In genomic region chr21:22892757-22893156, GRCh38 we compare ENCODE assay signal across 20 cellular contexts.
DNase-seq lines count a peak whose midpoint lies in the region; ATAC-seq and TF ChIP-seq lines count a peak whose summit lies in the region.
"Had no signal": no experiment of that assay in that cellular context is flagged by ENCODE, and none has a peak within 500 bp of the region (broad histone marks: within the 10 kb centered on the region; RNA-seq: fewer than 3 reads in every experiment).

No MANE protein-coding gene starts in this region.

- H3K79me2 ChIP-seq in SK-N-SH (ENCODE audit: insufficient read depth) (no peaks in the 10 kb centered on the region), PC-9 (ENCODE audit: low read depth) (no peaks in the 10 kb centered on the region)

- no peaks in the 10 kb centered on the region for H3K4me1 Mint-ChIP-seq in activated CD4-positive, alpha-beta T cell treated with anti-CD3 and anti-CD28 coated beads for 36 hours
- H3K4me1 Mint-ChIP-seq: B cell had no signal

- no peak for ATAC-seq in SK-N-SH treated with all-trans-retinoic acid at 6 μM for 48 hours
- no peak for ATAC-seq in HG03469 (IDR thresholded peaks at IDR 0.05; ENCODE audit: unreplicated experiment)
- no peak for ATAC-seq in activated CD4-positive, alpha-beta T cell treated with anti-CD3 and anti-CD28 coated beads for 36 hours
- ATAC-seq: A549; CD8-positive, alpha-beta T cell; GM12878 had no signal

- CTCF ChIA-PET in SK-N-SH (lab: Yijun Ruan, JAX) (no interaction called here), PC-9 (lab: Charles Lee) (no interaction called here)
- CTCF ChIA-PET in activated CD4-positive, alpha-beta T cell treated with anti-CD3 and anti-CD28 coated beads for 36 hours (lab: Charles Lee), result no interaction called here

- TF ChIP-seq CTCF in SK-N-SH (IDR thresholded peaks at IDR 0.05), result no peak
- TF ChIP-seq CTCF in PC-9 (conservative IDR thresholded peaks at IDR 0.05), result no peak

- H3K27ac ChIP-seq in SK-N-SH (ENCODE audit: low read depth in 2 of 2, low read length in 1 of 2) (no peak overlapping the region), PC-9 (peak overlapping the region; percentile 59)
- H3K27ac ChIP-seq: 22Rv1, A549, C4-2B had no signal

- H3K9me3 Mint-ChIP-seq in activated CD4-positive, alpha-beta T cell treated with anti-CD3 and anti-CD28 coated beads for 36 hours (ENCODE audit: low read depth), result peaks cover 2% of the 10 kb centered on the region
- H3K9me3 Mint-ChIP-seq: CD8-positive, alpha-beta T cell had no signal

- H3F3A ChIP-seq in SK-N-SH (replicated peaks; ENCODE audit: insufficient read depth), result no peaks in the 10 kb centered on the region
- H3F3A ChIP-seq in PC-9 (ENCODE audit: insufficient read depth, low read depth), result no peaks in the 10 kb centered on the region

- TF ChIP-seq EP300 in SK-N-SH (IDR thresholded peaks at IDR 0.05; ENCODE audit: borderline replicate concordance in 1 of 2, low read depth in 1 of 2, low read length in 1 of 2), result no peak

- no peaks in the 10 kb centered on the region for H3K9me2 ChIP-seq in SK-N-SH
- no peaks in the 10 kb centered on the region for H3K9me2 ChIP-seq in PC-9 (ENCODE audit: insufficient read depth)

- TF ChIP-seq RAD21 in SK-N-SH (IDR thresholded peaks at IDR 0.05; ENCODE audit: low read length), result no peak

- H3K9ac ChIP-seq in SK-N-SH, result no peak overlapping the region

- no TSS peak for BruUV-seq in PC-9 (replicated peaks; lab: Mats Ljungman, UMichigan)

- H3K36me3 Mint-ChIP-seq in activated CD4-positive, alpha-beta T cell treated with anti-CD3 and anti-CD28 coated beads for 36 hours (ENCODE audit: low read depth), result no peaks in the 10 kb centered on the region
- H3K36me3 Mint-ChIP-seq: CD8-positive, alpha-beta T cell had no signal

- H3K27ac Mint-ChIP-seq in activated CD4-positive, alpha-beta T cell treated with anti-CD3 and anti-CD28 coated beads for 36 hours, result no peak overlapping the region
- H3K27ac Mint-ChIP-seq: B cell; CD4-positive, alpha-beta T cell; CD8-positive, alpha-beta T cell had no signal

- no peaks in the 10 kb centered on the region for H3K27me3 Mint-ChIP-seq in activated CD4-positive, alpha-beta T cell treated with anti-CD3 and anti-CD28 coated beads for 36 hours
- H3K27me3 Mint-ChIP-seq: B cell; CD4-positive, alpha-beta T cell had no signal

- POLR2A ChIA-PET in SK-N-SH (lab: Yijun Ruan, JAX), result no interaction called here
- POLR2A ChIA-PET in PC-9 (lab: Charles Lee; ENCODE audit: unreplicated experiment), result no interaction called here
- POLR2A ChIA-PET in activated CD4-positive, alpha-beta T cell treated with anti-CD3 and anti-CD28 coated beads for 36 hours (lab: Charles Lee), result no interaction called here

- DNase-seq in SK-N-SH (no peak), PC-9 (no peak)
- no peak for DNase-seq in activated CD4-positive, alpha-beta T cell treated with anti-CD3 and anti-CD28 coated beads for 36 hours
- DNase-seq: AML-193; Caco-2; Calu3; CD4-positive, alpha-beta T cell; CD8-positive, alpha-beta T cell; DMS53; DMS79; DND-41; EL; GDM1 had no signal

- WGBS in SK-N-SH (ENCODE audit: low lambda C conversion rate), result 13% methylated on average over 1 of the region's 1 CpG

- H4K20me1 ChIP-seq in SK-N-SH (ENCODE audit: insufficient read depth) (no peaks in the 10 kb centered on the region), PC-9 (ENCODE audit: insufficient read depth) (no peaks in the 10 kb centered on the region)

- H3K27me3 ChIP-seq in SK-N-SH (ENCODE audit: insufficient read depth), result no peaks in the 10 kb centered on the region
- no peaks in the 10 kb centered on the region for H3K27me3 ChIP-seq in PC-9 (ENCODE audit: insufficient read depth, low read depth)

- no peaks in the 10 kb centered on the region for H3K36me3 ChIP-seq in SK-N-SH (replicated peaks in 1 of 2; ENCODE audit: control insufficient read depth in 1 of 2, insufficient read depth in 2 of 2, low read length in 1 of 2)
- no peaks in the 10 kb centered on the region for H3K36me3 ChIP-seq in PC-9 (ENCODE audit: low read depth)

- H3K4me3 ChIP-seq in SK-N-SH (ENCODE audit: low read depth in 2 of 2, low read length in 1 of 2) (no peak overlapping the region), PC-9 (no peak overlapping the region)
- H3K4me3 ChIP-seq: A549, GM12878 had no signal

- no peak overlapping the region for H3K4me3 Mint-ChIP-seq in activated CD4-positive, alpha-beta T cell treated with anti-CD3 and anti-CD28 coated beads for 36 hours
- H3K4me3 Mint-ChIP-seq: B cell; CD4-positive, alpha-beta T cell; CD8-positive, alpha-beta T cell had no signal

- intact Hi-C loops in PC-9 (cut with micrococcal nuclease; ENCODE audit: unreplicated experiment), result no loop called here
- intact Hi-C loops in activated CD4-positive, alpha-beta T cell treated with anti-CD3 and anti-CD28 coated beads for 36 hours (cut with DNase I, micrococcal nuclease), result no loop called here

- no peaks in the 10 kb centered on the region for H3K9me3 ChIP-seq in SK-N-SH
- H3K9me3 ChIP-seq in PC-9 (ENCODE audit: insufficient read depth, low read depth), result no peaks in the 10 kb centered on the region
- H3K9me3 ChIP-seq: A549, Caco-2 had no signal

- H3K4me2 ChIP-seq in SK-N-SH (no peak overlapping the region), PC-9 (no peak overlapping the region)
- H3K4me2 ChIP-seq: A549 had no signal

- no peaks in the 10 kb centered on the region for H3K4me1 ChIP-seq in SK-N-SH (ENCODE audit: control insufficient read depth in 1 of 2, insufficient read depth in 2 of 2, low read depth in 1 of 2, low read length in 1 of 2)
- peaks cover 14% of the 10 kb centered on the region; the same call in 1 of the 2 replicates for H3K4me1 ChIP-seq in PC-9 (replicated peaks; ENCODE audit: insufficient read depth)
- H3K4me1 ChIP-seq: A549, Caco-2 had no signal

- H2AFZ ChIP-seq in SK-N-SH (ENCODE audit: low read depth), result no peak overlapping the region
- H2AFZ ChIP-seq in PC-9, result no peak overlapping the region

TF ChIP-seq in SK-N-SH treated with all-trans-retinoic acid at 6 μM for 48 hours, 23 proteins besides CTCF, POLR2A, EP300 and RAD21 (continues in another document):
- TF ChIP-seq ZNF70 (CRISPR knock-in tag; IDR thresholded peaks at IDR 0.05) (no peak), GLIS3 (CRISPR knock-in tag; IDR thresholded peaks at IDR 0.05) (no peak), CREB5 (CRISPR knock-in tag; IDR thresholded peaks at IDR 0.05; ENCODE audit: low read depth) (peak; percentile 62; the same call in 1 of the 2 replicates), RARB (CRISPR knock-in tag; IDR thresholded peaks at IDR 0.05) (no peak), TCF4 (CRISPR knock-in tag; IDR thresholded peaks at IDR 0.05; ENCODE audit: borderline replicate concordance) (no peak), ZNF8 (CRISPR knock-in tag; IDR thresholded peaks at IDR 0.05) (no peak), ZFP30 (CRISPR knock-in tag; IDR thresholded peaks at IDR 0.05) (no peak), BACH2 (CRISPR knock-in tag; IDR thresholded peaks at IDR 0.05; ENCODE audit: borderline replicate concordance) (no peak), ISL1 (CRISPR knock-in tag; IDR thresholded peaks at IDR 0.05) (peak; percentile 90)

TF ChIP-seq in SK-N-SH, 30 proteins besides CTCF, POLR2A, EP300 and RAD21:
- TF ChIP-seq RXRA (IDR thresholded peaks at IDR 0.05; ENCODE audit: borderline replicate concordance, low read depth) (no peak), MXI1 (IDR thresholded peaks at IDR 0.05; ENCODE audit: low read depth, low read length) (no peak), RCOR1 (IDR thresholded peaks at IDR 0.05; ENCODE audit: low read length) (no peak)
- TF ChIP-seq, protein P1, sequence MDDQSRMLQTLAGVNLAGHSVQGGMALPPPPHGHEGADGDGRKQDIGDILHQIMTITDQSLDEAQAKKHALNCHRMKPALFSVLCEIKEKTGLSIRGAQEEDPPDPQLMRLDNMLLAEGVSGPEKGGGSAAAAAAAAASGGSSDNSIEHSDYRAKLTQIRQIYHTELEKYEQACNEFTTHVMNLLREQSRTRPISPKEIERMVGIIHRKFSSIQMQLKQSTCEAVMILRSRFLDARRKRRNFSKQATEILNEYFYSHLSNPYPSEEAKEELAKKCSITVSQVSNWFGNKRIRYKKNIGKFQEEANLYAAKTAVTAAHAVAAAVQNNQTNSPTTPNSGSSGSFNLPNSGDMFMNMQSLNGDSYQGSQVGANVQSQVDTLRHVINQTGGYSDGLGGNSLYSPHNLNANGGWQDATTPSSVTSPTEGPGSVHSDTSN (IDR thresholded peaks at IDR 0.05), result no peak
- TF ChIP-seq, protein P2, sequence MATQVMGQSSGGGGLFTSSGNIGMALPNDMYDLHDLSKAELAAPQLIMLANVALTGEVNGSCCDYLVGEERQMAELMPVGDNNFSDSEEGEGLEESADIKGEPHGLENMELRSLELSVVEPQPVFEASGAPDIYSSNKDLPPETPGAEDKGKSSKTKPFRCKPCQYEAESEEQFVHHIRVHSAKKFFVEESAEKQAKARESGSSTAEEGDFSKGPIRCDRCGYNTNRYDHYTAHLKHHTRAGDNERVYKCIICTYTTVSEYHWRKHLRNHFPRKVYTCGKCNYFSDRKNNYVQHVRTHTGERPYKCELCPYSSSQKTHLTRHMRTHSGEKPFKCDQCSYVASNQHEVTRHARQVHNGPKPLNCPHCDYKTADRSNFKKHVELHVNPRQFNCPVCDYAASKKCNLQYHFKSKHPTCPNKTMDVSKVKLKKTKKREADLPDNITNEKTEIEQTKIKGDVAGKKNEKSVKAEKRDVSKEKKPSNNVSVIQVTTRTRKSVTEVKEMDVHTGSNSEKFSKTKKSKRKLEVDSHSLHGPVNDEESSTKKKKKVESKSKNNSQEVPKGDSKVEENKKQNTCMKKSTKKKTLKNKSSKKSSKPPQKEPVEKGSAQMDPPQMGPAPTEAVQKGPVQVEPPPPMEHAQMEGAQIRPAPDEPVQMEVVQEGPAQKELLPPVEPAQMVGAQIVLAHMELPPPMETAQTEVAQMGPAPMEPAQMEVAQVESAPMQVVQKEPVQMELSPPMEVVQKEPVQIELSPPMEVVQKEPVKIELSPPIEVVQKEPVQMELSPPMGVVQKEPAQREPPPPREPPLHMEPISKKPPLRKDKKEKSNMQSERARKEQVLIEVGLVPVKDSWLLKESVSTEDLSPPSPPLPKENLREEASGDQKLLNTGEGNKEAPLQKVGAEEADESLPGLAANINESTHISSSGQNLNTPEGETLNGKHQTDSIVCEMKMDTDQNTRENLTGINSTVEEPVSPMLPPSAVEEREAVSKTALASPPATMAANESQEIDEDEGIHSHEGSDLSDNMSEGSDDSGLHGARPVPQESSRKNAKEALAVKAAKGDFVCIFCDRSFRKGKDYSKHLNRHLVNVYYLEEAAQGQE (IDR thresholded peaks at IDR 0.05; ENCODE audit: low read depth, low read length), result no peak
- TF ChIP-seq, protein P3, sequence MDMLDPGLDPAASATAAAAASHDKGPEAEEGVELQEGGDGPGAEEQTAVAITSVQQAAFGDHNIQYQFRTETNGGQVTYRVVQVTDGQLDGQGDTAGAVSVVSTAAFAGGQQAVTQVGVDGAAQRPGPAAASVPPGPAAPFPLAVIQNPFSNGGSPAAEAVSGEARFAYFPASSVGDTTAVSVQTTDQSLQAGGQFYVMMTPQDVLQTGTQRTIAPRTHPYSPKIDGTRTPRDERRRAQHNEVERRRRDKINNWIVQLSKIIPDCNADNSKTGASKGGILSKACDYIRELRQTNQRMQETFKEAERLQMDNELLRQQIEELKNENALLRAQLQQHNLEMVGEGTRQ (IDR thresholded peaks at IDR 0.05; ENCODE audit: borderline replicate concordance, low read depth, low read length), result no peak
